Comparison of ENCODE assay signal across 21 cellular contexts in the genomic region with DNA sequence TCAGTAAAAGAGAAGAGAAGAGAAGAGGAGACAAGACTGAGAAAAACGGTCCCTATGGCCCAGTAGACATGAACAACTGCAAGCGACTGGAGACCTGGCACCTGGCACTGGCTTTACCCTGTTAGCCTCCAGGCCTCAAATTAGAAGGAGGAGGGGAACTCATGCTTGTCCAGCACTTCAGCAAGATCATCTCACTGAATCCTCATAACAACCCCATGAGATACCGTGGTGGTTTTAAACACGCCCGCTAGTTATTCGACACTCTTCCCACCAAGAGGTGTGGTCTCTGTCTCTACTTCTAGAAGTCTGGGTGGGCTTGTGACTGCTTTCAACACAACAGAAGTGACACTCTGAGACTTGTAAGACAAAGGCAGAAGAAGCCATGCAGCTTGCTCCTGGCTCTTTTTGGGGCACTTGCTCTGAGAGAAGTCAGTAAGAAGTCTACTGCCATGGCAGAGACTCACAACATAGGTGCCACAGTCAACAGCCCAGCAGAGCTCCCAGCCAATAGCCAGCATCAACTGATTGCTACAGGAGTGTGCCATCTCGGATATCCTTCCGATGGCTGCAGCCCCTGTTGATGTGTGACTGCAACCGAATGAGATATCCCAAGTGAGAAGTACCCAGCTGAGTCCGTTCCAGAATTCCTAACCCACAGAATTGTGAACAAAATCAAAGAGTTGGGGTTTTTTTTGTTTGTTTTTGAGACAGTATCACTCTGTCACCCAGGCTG. TPM values are rescaled to one million over a fixed set of nuclear protein-coding genes. Genes with fewer than 3 reads are reported as not detected.
DNase-seq lines count a peak whose midpoint lies in the region; ATAC-seq and TF ChIP-seq lines count a peak whose summit lies in the region.
"Had no signal": no experiment of that assay in that cellular context is flagged by ENCODE, and none has a peak within 500 bp of the region (broad histone marks: within the 10 kb centered on the region; RNA-seq: fewer than 3 reads in every experiment).

No MANE protein-coding gene starts in this region.

- no peaks in the 10 kb centered on the region for H3K9me3 ChIP-seq in psoas muscle
- H3K9me3 ChIP-seq: mucosa of descending colon, testis had no signal

- WGBS in psoas muscle, 3 donors: 60 to 62% (median 62%) methylated on average over 8 to 10 of the region's 10 CpGs

- no peaks in the 10 kb centered on the region for H3K4me1 ChIP-seq in foreskin keratinocyte
- H3K4me1 ChIP-seq in psoas muscle: peaks cover 20% of the 10 kb centered on the region
- H3K4me1 ChIP-seq: testis had no signal

- intact Hi-C loops in Right ventricle myocardium superior (cut with DNase I): no loop called here
- intact Hi-C loops in Right ventricle myocardium inferior (cut with DNase I): no loop called here
- intact Hi-C loops in psoas muscle (cut with DNase I): no loop called here

- H3K4me3 ChIP-seq in psoas muscle: no peak overlapping the region
- H3K4me3 ChIP-seq: dorsolateral prefrontal cortex, mucosa of descending colon, testis had no signal

- no peak for DNase-seq in Right ventricle myocardium superior
- DNase-seq in Right ventricle myocardium inferior (ENCODE audit: missing footprints): no peak
- DNase-seq in foreskin keratinocyte: no peak
- DNase-seq in psoas muscle: no peak
- DNase-seq in NCI-H2029 (lab: John Stamatoyannopoulos, UW): no peak
- DNase-seq in GF-D8 (lab: John Stamatoyannopoulos, UW): no peak
- DNase-seq in T-helper 1 cell: no peak
- DNase-seq: activated CD4-positive, alpha-beta memory T cell treated with anti-CD3 and anti-CD28 coated beads for 36 hours; activated naive CD4-positive, alpha-beta T cell treated with anti-CD3 and anti-CD28 coated beads, Interleukin-2, amount 50 U/mL, for 16 hours; activated T-cell treated with anti-CD3 and anti-CD28 coated beads, Interleukin-2, amount 50 U/mL, for 1 hour; DMS153; dorsolateral prefrontal cortex; NCI-H1105 treated with DMSO at 0.1 percent for 48 hours; NCI-H2171; NCI-H82; stimulated activated CD4-positive, alpha-beta T cell treated with anti-CD3 and anti-CD28 coated beads, Interleukin-4, amount 100 ng/mL, for 4 hours; stimulated activated CD8-positive, alpha-beta memory T cell treated with anti-CD3 and anti-CD28 coated beads, Interleukin-4, amount 100 ng/mL, for 48 hours had no signal

- peak overlapping the region; percentile 63 for H3K27ac ChIP-seq in foreskin keratinocyte
- H3K27ac ChIP-seq in psoas muscle: peak overlapping the region; percentile 71
- H3K27ac ChIP-seq: testis, VCaP had no signal

- ATAC-seq in Right ventricle myocardium superior (ENCODE audit: poor library complexity) (peak; percentile 67), Right ventricle myocardium inferior (no peak), foreskin keratinocyte (no peak), psoas muscle (peak; percentile 26 to 56 (median 48)), GM18867 (IDR thresholded peaks at IDR 0.05; ENCODE audit: unreplicated experiment) (no peak)

- no peaks in the 10 kb centered on the region for H3K36me3 ChIP-seq in psoas muscle (ENCODE audit: insufficient read depth in 1 of 2, low read depth in 1 of 2)

- TF ChIP-seq CTCF in foreskin keratinocyte (conservative IDR thresholded peaks at IDR 0.05) (no peak), psoas muscle (IDR thresholded peaks at IDR 0.05) (no peak)

- H3K27me3 ChIP-seq in foreskin keratinocyte (no peaks in the 10 kb centered on the region), psoas muscle (ENCODE audit: insufficient read depth in 3 of 3, low read length in 2 of 3) (peaks cover 0 to 5% (median 0%) of the 10 kb centered on the region in 3 donors)
- H3K27me3 ChIP-seq: testis had no signal

RNA-seq across cellular contexts. Expression of a gene that starts 34.1 kb away (rescaled TPM):
- total RNA-seq in Right ventricle myocardium superior (14.0 TPM), Right ventricle myocardium inferior (16.9 TPM), foreskin keratinocyte (20.4 and 22.5 TPM in 2 replicates), psoas muscle (10 to 100 TPM; 18.3 to 24.3 (median 19.6) TPM)
- polyA plus RNA-seq in foreskin keratinocyte (6.7 and 6.8 TPM in 2 replicates), psoas muscle (10 to 100 TPM in 2 of 3 donors, 1 to 10 TPM in 1; 6.4 to 14.2 (median 10.1) TPM)

Comparison
In these comparisons a context has a peak if more than half of its experiments do, and no peak if none do; other contexts are left out.
1. ATAC-seq: peak in Right ventricle myocardium superior (single experiment) and psoas muscle (4 of 4); none in Right ventricle myocardium inferior (single experiment), foreskin keratinocyte (single experiment) and GM18867 (single experiment).